8 cellular contexts compared by ENCODE assay signal in the genomic region with DNA sequence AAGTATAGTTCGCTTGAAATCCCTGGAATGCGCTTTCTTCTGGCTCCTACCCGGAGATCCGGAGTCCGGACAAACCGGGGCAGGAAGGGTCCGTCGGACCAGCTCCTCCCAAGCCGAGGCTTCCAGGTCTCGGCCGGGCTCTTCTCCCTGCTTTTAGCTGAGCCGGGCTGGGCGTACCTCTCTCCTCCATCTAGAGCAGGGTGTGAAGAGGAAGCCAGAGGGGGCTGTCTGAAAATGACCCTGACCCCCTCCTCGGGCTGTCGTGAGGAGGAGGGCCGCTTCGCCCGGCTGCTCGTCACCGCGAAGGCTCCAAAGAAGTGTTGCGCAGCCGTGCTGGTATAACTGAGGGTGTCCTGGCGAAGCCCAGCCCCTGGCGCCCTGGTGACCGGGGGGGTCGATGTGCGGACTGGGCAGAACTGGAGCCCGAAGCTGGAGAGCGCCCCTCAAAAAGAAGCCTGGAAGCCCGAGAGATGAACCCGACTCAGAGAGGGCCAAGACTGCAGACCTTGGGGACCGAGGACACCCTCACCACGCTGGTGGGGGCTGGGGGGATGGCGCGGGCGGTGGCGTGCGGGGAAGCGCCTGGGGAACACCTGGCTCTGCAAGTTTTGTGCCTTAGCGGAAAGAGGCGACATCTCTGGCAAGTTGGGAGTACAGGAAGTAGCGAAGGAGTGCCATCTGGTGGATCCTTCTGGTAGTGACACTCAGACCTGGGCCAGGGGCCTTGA. TPM values are rescaled to one million over a fixed set of nuclear protein-coding genes. Genes with fewer than 3 reads are reported as not detected.
DNase-seq lines count a peak whose midpoint lies in the region; ATAC-seq lines count a peak whose summit lies in the region.

No MANE protein-coding gene starts in this region.

- no peaks in the 10 kb centered on the region for H3K36me3 ChIP-seq in HAP-1 (replicated peaks)

- no peak for ATAC-seq in HG02571 (IDR thresholded peaks at IDR 0.05; ENCODE audit: unreplicated experiment)

- H3K9me3 ChIP-seq in HAP-1, result no peaks in the 10 kb centered on the region

- peaks cover 25% of the 10 kb centered on the region for H3K4me1 ChIP-seq in HAP-1

- peak overlapping the region; percentile 44 for H3K4me3 ChIP-seq in HAP-1

- in situ Hi-C loops in HAP-1 (cut with MboI; ENCODE audit: low sequenced_read_pairs), result no loop called here

- DNase-seq in D341Med (ENCODE audit: low spot score) (peak; percentile 72), HAP-1 (ENCODE audit: low spot score in 2 of 2) (peak; percentile 83 to 92), NCI-H2171 (lab: John Stamatoyannopoulos, UW) (peak; percentile 56), cerebellum (ENCODE audit: low spot score) (peak; percentile 78), kidney glomerular epithelial cell (lab: John Stamatoyannopoulos, UW) (peak; percentile 61)
- DNase-seq in activated CD4-positive, CD25-positive, alpha-beta regulatory T cell treated with anti-CD3 and anti-CD28 coated beads, Interleukin-2, amount 50 U/mL, for 16 hours (ENCODE audit: low read depth, low spot score), result peak; percentile 51
- DNase-seq in stimulated activated CD4-positive, alpha-beta T cell treated with anti-CD3 and anti-CD28 coated beads, Interleukin-15, amount 100 ng/mL, for 48 hours (ENCODE audit: low read depth in 2 of 2), result peak; percentile 56 to 70

- H3K27me3 ChIP-seq in HAP-1 (ENCODE audit: low read depth), result no peaks in the 10 kb centered on the region

RNA-seq across cellular contexts. Expression of a gene that starts 5.7 kb away (rescaled TPM):
- total RNA-seq in cerebellum, result 1.3 TPM

RNA-seq across cellular contexts. Expression of a gene that starts 36.5 kb away (rescaled TPM):
- 47.7 TPM for total RNA-seq in cerebellum

RNA-seq across cellular contexts. Expression of a gene that starts 36.6 kb away (rescaled TPM):
- 5.9 TPM for total RNA-seq in cerebellum
